10 cellular contexts compared by ENCODE assay signal in genomic region chr11:70471254-70471653, GRCh38.
DNase-seq lines count a peak whose midpoint lies in the region; ATAC-seq and TF ChIP-seq lines count a peak whose summit lies in the region.
"Had no signal": no experiment of that assay in that cellular context is flagged by ENCODE, and none has a peak within 500 bp of the region (broad histone marks: within the 10 kb centered on the region; RNA-seq: fewer than 3 reads in every experiment).

No MANE protein-coding gene starts in this region.

- H3K36me3 Mint-ChIP-seq in Caco-2 (ENCODE audit: insufficient read depth, unreplicated experiment): peaks cover 19% of the 10 kb centered on the region
- H3K36me3 Mint-ChIP-seq: naive B cell had no signal

- no peaks in the 10 kb centered on the region for H4K20me1 ChIP-seq in OCI-LY7 (ENCODE audit: insufficient read depth, low read length)

- H3K4me3 ChIP-seq in Caco-2 (ENCODE audit: low read depth, low read length) (no peak overlapping the region), OCI-LY7 (ENCODE audit: low read depth, low read length, poor library complexity, severe bottlenecking) (no peak overlapping the region), colonic mucosa (no peak overlapping the region)

- H3K27ac Mint-ChIP-seq in Caco-2 (ENCODE audit: unreplicated experiment): no peak overlapping the region
- H3K27ac Mint-ChIP-seq: naive B cell had no signal

- peaks cover 7% of the 10 kb centered on the region for H3K4me1 Mint-ChIP-seq in Caco-2 (ENCODE audit: low read depth, unreplicated experiment)

- no peak overlapping the region for H3K4me3 Mint-ChIP-seq in Caco-2 (ENCODE audit: unreplicated experiment)

- no peak overlapping the region for H3K9ac ChIP-seq in colonic mucosa (ENCODE audit: low read depth in 2 of 2, low read length in 2 of 2)

- H3K9me3 ChIP-seq in Caco-2 (no peaks in the 10 kb centered on the region), OCI-LY7 (ENCODE audit: low read length) (no peaks in the 10 kb centered on the region), colonic mucosa (no peaks in the 10 kb centered on the region)

- H3K36me3 ChIP-seq in Caco-2 (ENCODE audit: control insufficient read depth, insufficient read depth, low read length) (no peaks in the 10 kb centered on the region), OCI-LY7 (ENCODE audit: insufficient read depth, low read length) (no peaks in the 10 kb centered on the region; the same call in 1 of the 2 replicates), colonic mucosa (no peaks in the 10 kb centered on the region)

- H3K27ac ChIP-seq in OCI-LY7 (ENCODE audit: low read depth, low read length, poor library complexity, severe bottlenecking): no peak overlapping the region
- no peak overlapping the region for H3K27ac ChIP-seq in colonic mucosa
- H3K27ac ChIP-seq: HL-60 had no signal

- H2AFZ ChIP-seq in OCI-LY7 (ENCODE audit: low read length): no peak overlapping the region

- intact Hi-C loops in Caco-2 (cut with micrococcal nuclease; ENCODE audit: unreplicated experiment): no loop called here
- intact Hi-C loops in OCI-LY7 (cut with micrococcal nuclease; ENCODE audit: unreplicated experiment): no loop called here
- intact Hi-C loops in colonic mucosa (cut with DNase I): no loop called here

- H3K79me2 ChIP-seq in OCI-LY7 (ENCODE audit: insufficient read depth, low read depth, low read length): no peaks in the 10 kb centered on the region

- POLR2A ChIA-PET in Caco-2 (lab: Charles Lee) (no interaction called here), OCI-LY7 (lab: Charles Lee) (no interaction called here)

- peak; percentile 80 to 86 for DNase-seq in Caco-2
- DNase-seq in OCI-LY7 (ENCODE audit: low spot score): peak; percentile 47
- peak; percentile 86 for DNase-seq in germinal center (ENCODE audit: low spot score)
- DNase-seq in NCI-H2196 (lab: John Stamatoyannopoulos, UW; ENCODE audit: unreplicated experiment): no peak
- no peak for DNase-seq in SKM-1 treated with dmso at 0.1 percent for 144 hours (lab: John Stamatoyannopoulos, UW; ENCODE audit: unreplicated experiment)
- DNase-seq in colonic mucosa: no peak
- DNase-seq in superior temporal gyrus (ENCODE audit: extremely low spot score): no peak
- DNase-seq: naive B cell had no signal

- H3K4me2 ChIP-seq in OCI-LY7 (ENCODE audit: low read length): no peak overlapping the region

- H3K4me1 ChIP-seq in Caco-2 (no peaks in the 10 kb centered on the region), OCI-LY7 (ENCODE audit: insufficient read depth, low read length, poor library complexity, severe bottlenecking) (peaks cover 8% of the 10 kb centered on the region), colonic mucosa (no peaks in the 10 kb centered on the region)

- peak; percentile 52 for ATAC-seq in GM19351 (IDR thresholded peaks at IDR 0.05; ENCODE audit: unreplicated experiment)

- no peaks in the 10 kb centered on the region for H3K27me3 Mint-ChIP-seq in Caco-2 (ENCODE audit: insufficient read depth, unreplicated experiment)

- H3K9me3 Mint-ChIP-seq in Caco-2 (ENCODE audit: unreplicated experiment): no peaks in the 10 kb centered on the region
- H3K9me3 Mint-ChIP-seq: naive B cell had no signal

- H3K9me2 ChIP-seq in OCI-LY7 (ENCODE audit: insufficient read depth, low read length): no peaks in the 10 kb centered on the region

- CTCF ChIA-PET in Caco-2 (lab: Charles Lee) (interaction anchor here (0.6 kb wide), 3 partner anchors 96 to 1109 kb away, joined by 3 read pairs; no protein-coding TSS in a partner anchor), OCI-LY7 (lab: Charles Lee; ENCODE audit: unreplicated experiment) (no interaction called here)

- TF ChIP-seq CTCF in Caco-2 (IDR thresholded peaks at IDR 0.05; ENCODE audit: insufficient read depth in 1 of 2, low read depth in 1 of 2, low read length in 1 of 2, severe bottlenecking in 1 of 2, unreplicated experiment in 1 of 2) (peak; percentile 61 to 77), OCI-LY7 (conservative IDR thresholded peaks at IDR 0.05; ENCODE audit: low read length) (peak; percentile 68), colonic mucosa (IDR thresholded peaks at IDR 0.05) (no peak)

- BruUV-seq in Caco-2 (replicated peaks; lab: Mats Ljungman, UMichigan) (no TSS peak), OCI-LY7 (replicated peaks; lab: Mats Ljungman, UMichigan) (no TSS peak)

- H3K27me3 ChIP-seq in Caco-2 (replicated peaks; ENCODE audit: control insufficient read depth, insufficient read depth, low read length) (no peaks in the 10 kb centered on the region), colonic mucosa (no peaks in the 10 kb centered on the region)

Comparison
In these comparisons a context has a peak if more than half of its experiments do, and no peak if none do; other contexts are left out.
1. DNase-seq: peak in Caco-2 (2 of 2), OCI-LY7 (single experiment) and germinal center (single experiment); none in NCI-H2196 (single experiment), SKM-1 treated with dmso at 0.1 percent for 144 hours (single experiment), colonic mucosa (single experiment) and superior temporal gyrus (single experiment).